ENCODE assay signal across 12 cellular contexts in the genomic region with DNA sequence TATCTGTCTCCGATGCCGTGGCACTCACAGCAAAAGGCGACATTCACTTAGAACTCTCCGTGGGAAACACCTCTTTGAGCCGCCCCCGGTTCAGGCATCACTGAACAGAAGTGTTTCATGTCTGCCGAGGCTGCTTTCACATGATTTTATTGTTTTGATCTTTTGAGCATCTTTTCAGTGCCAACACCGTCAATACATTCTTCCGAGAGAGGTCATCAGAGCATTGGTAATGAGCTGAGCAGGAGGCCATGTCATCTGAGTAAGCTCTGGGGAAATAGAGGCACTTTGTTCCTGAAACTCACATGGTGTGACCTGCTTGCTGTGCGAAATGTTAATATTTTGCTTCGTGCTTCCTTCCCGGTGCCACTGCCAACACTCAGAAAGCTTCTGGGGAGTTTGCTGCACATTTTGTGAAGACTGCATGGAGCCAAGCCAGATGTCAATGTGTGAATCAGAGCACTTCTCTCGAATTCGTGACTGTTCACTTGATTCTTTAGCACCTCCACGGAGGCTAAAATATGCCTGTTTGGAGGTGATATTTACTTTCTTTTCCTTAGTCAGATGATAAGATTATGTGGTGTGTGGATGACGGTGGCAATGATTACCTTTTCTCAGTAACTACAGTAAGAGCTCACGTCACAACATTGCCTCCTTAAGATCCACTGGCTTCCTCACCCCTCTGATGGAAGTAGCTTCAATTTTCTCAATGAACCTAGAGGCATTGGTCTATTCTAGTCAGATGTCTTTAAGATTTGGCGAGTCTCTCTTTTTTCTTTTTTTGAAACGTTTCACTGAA.
DNase-seq lines count a peak whose midpoint lies in the region; FAIRE-seq and TF ChIP-seq lines count a peak whose summit lies in the region.
"Had no signal": no experiment of that assay in that cellular context is flagged by ENCODE, and none has a peak within 500 bp of the region (broad histone marks: within the 10 kb centered on the region; RNA-seq: fewer than 3 reads in every experiment).

No MANE protein-coding gene starts in this region.

- peak; percentile 34 for DNase-seq in HK-2 (ENCODE audit: unreplicated experiment)
- peak in 34 of 58 donors; percentile 0 to 61 (median 15) for DNase-seq in anterior cingulate cortex (lab: John Stamatoyannopoulos, UW)
- DNase-seq in fibroblast of mammary gland (ENCODE audit: low read depth), result peak; percentile 35
- DNase-seq in occipital lobe (lab: John Stamatoyannopoulos, UW), result peak; percentile 29
- DNase-seq in COR-L47 (lab: John Stamatoyannopoulos, UW), result no peak
- DNase-seq in GM12891 (ENCODE audit: insufficient read length, low spot score), result no peak
- DNase-seq in activated CD8-positive, alpha-beta memory T cell treated with anti-CD3 and anti-CD28 coated beads, Interleukin-2, amount 50 U/mL, for 4 hours, result no peak
- no peak for DNase-seq in NCI-H510A treated with DMSO at 0.1 percent for 48 hours (lab: John Stamatoyannopoulos, UW)
- DNase-seq: activated CD4-positive, alpha-beta T cell treated with anti-CD3 and anti-CD28 coated beads for 1 hour; MV-4-11; NCI-H69; SIG-M5 had no signal

- no peak for TF ChIP-seq CTCF in fibroblast of mammary gland (conservative IDR thresholded peaks at IDR 0.05; ENCODE audit: control insufficient read depth, insufficient read depth, low read depth, low read length)

- FAIRE-seq in GM12891 (lab: Jason Lieb, UNC), result no peak

- TF ChIP-seq POLR2A in GM12891 (IDR thresholded peaks at IDR 0.05; ENCODE audit: low read depth, low read length), result no peak

- no peak overlapping the region for H3K4me3 ChIP-seq in fibroblast of mammary gland (ENCODE audit: control insufficient read depth, low read depth, low read length)

TF ChIP-seq in GM12891, 5 proteins besides CTCF, POLR2A, EP300 and RAD21:
- TF ChIP-seq PAX5 (IDR thresholded peaks at IDR 0.05; ENCODE audit: insufficient read depth, low read length, severe bottlenecking) (no peak), POLR2AphosphoS5 (IDR thresholded peaks at IDR 0.05; ENCODE audit: low read depth, low read length) (no peak), TAF1 (IDR thresholded peaks at IDR 0.05; ENCODE audit: low read depth, low read length) (no peak), POU2F2 (IDR thresholded peaks at IDR 0.05; ENCODE audit: low read depth, low read length) (no peak), SPI1 (IDR thresholded peaks at IDR 0.05; ENCODE audit: low read depth, low read length) (no peak)

Comparison
In these comparisons a context has a peak if more than half of its experiments do, and no peak if none do; other contexts are left out.
1. DNase-seq: peak in HK-2 (single experiment), anterior cingulate cortex (34 of 58), fibroblast of mammary gland (single experiment) and occipital lobe (single experiment); none in COR-L47 (single experiment), GM12891 (single experiment), activated CD8-positive, alpha-beta memory T cell treated with anti-CD3 and anti-CD28 coated beads, Interleukin-2, amount 50 U/mL, for 4 hours (single experiment) and NCI-H510A treated with DMSO at 0.1 percent for 48 hours (single experiment).